Comparison of ENCODE assay signal across 11 cellular contexts in genomic region chr20:1334761-1335160, GRCh38. TPM values are rescaled to one million over a fixed set of nuclear protein-coding genes. Genes with fewer than 3 reads are reported as not detected.
DNase-seq lines count a peak whose midpoint lies in the region; ATAC-seq, FAIRE-seq and TF ChIP-seq lines count a peak whose summit lies in the region.
"Had no signal": no experiment of that assay in that cellular context is flagged by ENCODE, and none has a peak within 500 bp of the region (broad histone marks: within the 10 kb centered on the region; RNA-seq: fewer than 3 reads in every experiment).

No MANE protein-coding gene starts in this region.

- peak; percentile 70 to 72 for ATAC-seq in A549
- 0 out of 2 replicates have a peak, but pooled peaks have one; percentile 9 for ATAC-seq in PC-3
- ATAC-seq in esophagus mucosa, result peak; percentile 51
- ATAC-seq in GM18505 (IDR thresholded peaks at IDR 0.05; ENCODE audit: unreplicated experiment), result no peak
- ATAC-seq: left lung had no signal

- CTCF ChIA-PET in A549 (lab: Yijun Ruan, JAX) (interaction anchor here (1.0 to 1.8 kb wide), 4 partner anchors 9 to 169 kb away, joined by 3 to 7 read pairs (median 5); no protein-coding TSS in a partner anchor), PC-3 (lab: Charles Lee) (interaction anchor here (0.7 kb wide), 1 partner anchor 102 kb away, joined by 12 read pairs; no protein-coding TSS in a partner anchor)

- peaks cover 46% of the 10 kb centered on the region for H3K79me2 ChIP-seq in PC-3 (ENCODE audit: low read length)

- TF ChIP-seq POLR2A in A549 (IDR thresholded peaks at IDR 0.05; ENCODE audit: low read length) (no peak), GM18505 (IDR thresholded peaks at IDR 0.05; ENCODE audit: borderline replicate concordance, extremely low read depth, insufficient read depth, insufficient read length) (no peak)

- TF ChIP-seq RAD21 in A549 (conservative IDR thresholded peaks at IDR 0.05 in 1 of 2, IDR thresholded peaks at IDR 0.05 in 1 of 2), result no peak

- DNase-seq in A549 (ENCODE audit: low read depth in 1 of 2, low spot score in 1 of 2) (peak in 1 of 2 experiments; percentile 49), PC-3 (no peak), GM10266 (ENCODE audit: extremely low spot score) (no peak), NCI-H2227 (lab: John Stamatoyannopoulos, UW; ENCODE audit: unreplicated experiment) (no peak), SHP77 (lab: John Stamatoyannopoulos, UW) (no peak)
- DNase-seq: Caco-2, left lung, NCI-H524 had no signal

- H3F3A ChIP-seq in PC-3 (ENCODE audit: low read length, unreplicated experiment), result no peaks in the 10 kb centered on the region

- no TSS peak for BruUV-seq in PC-3 (replicated peaks; lab: Mats Ljungman, UMichigan)

- intact Hi-C loops in PC-3 (cut with micrococcal nuclease), result no loop called here

- no peak overlapping the region for H3K9ac ChIP-seq in PC-3 (ENCODE audit: low read length)

- WGBS in A549 (ENCODE audit: missing lambda C conversion rate), result 35% methylated on average over 2 of the region's 3 CpGs

- POLR2A ChIA-PET in A549 (lab: Yijun Ruan, JAX), result no interaction called here
- POLR2A ChIA-PET in PC-3 (lab: Charles Lee; ENCODE audit: unreplicated experiment), result no interaction called here

- no peaks in the 10 kb centered on the region for H3K9me3 ChIP-seq in A549
- no peaks in the 10 kb centered on the region for H3K9me3 ChIP-seq in PC-3 (ENCODE audit: low read length)
- H3K9me3 ChIP-seq: Caco-2, left lung had no signal

- H3K36me3 ChIP-seq in PC-3 (ENCODE audit: low read depth, low read length), result peaks cover 12% of the 10 kb centered on the region
- H3K36me3 ChIP-seq: left lung had no signal

- H3K9me2 ChIP-seq in PC-3 (replicated peaks; ENCODE audit: low read length), result no peaks in the 10 kb centered on the region

- no peak for TF ChIP-seq EP300 in A549 (IDR thresholded peaks at IDR 0.05)

- no peaks in the 10 kb centered on the region for H3K27me3 ChIP-seq in PC-3 (ENCODE audit: low read length)
- H3K27me3 ChIP-seq: left lung had no signal

- H2AFZ ChIP-seq in PC-3 (ENCODE audit: low read length), result no peak overlapping the region

- no peaks in the 10 kb centered on the region for H4K20me1 ChIP-seq in PC-3 (ENCODE audit: low read length)

- peak; percentile 67 for FAIRE-seq in A549 (lab: Jason Lieb, UNC)

- no peak overlapping the region for H3K4me3 ChIP-seq in A549
- H3K4me3 ChIP-seq in PC-3 (ENCODE audit: low read length), result no peak overlapping the region
- H3K4me3 ChIP-seq: left lung had no signal

- TF ChIP-seq CTCF in A549 (IDR thresholded peaks at IDR 0.05) (peak; percentile 15; the same call in 1 of the 3 replicates), GM12872 (IDR thresholded peaks at IDR 0.05; ENCODE audit: insufficient read depth, low read depth, low read length) (0 out of 3 replicates have a peak, but pooled peaks have one; percentile 15), PC-3 (conservative IDR thresholded peaks at IDR 0.05; ENCODE audit: low read depth, low read length) (peak; percentile 34), GM10266 (IDR thresholded peaks at IDR 0.05; ENCODE audit: control insufficient read depth, insufficient read depth, low read depth, missing control alignments) (no peak)

- H3K4me2 ChIP-seq in A549 (no peak overlapping the region), PC-3 (ENCODE audit: low read length) (no peak overlapping the region)

- H3K4me1 ChIP-seq in A549, result peaks cover 5% of the 10 kb centered on the region; the same call in 2 of the 3 replicates
- peaks cover 23% of the 10 kb centered on the region for H3K4me1 ChIP-seq in PC-3 (ENCODE audit: insufficient read depth, low read length)

- H3K27ac ChIP-seq in A549 (no peak overlapping the region), PC-3 (ENCODE audit: low read length) (no peak overlapping the region)
- H3K27ac ChIP-seq: left lung had no signal

TF ChIP-seq in A549, 52 proteins besides CTCF, POLR2A, EP300 and RAD21:
- TF ChIP-seq BHLHE40 (IDR thresholded peaks at IDR 0.05; ENCODE audit: low read depth, low read length) (no peak), CEBPB (IDR thresholded peaks at IDR 0.05) (peak; percentile 19 to 44; a peak in 1 of 4 replicates)

RNA-seq across cellular contexts. Expression of gene SDCBP2, which starts 5.8 kb away (rescaled TPM):
- polyA plus RNA-seq in A549 (2011; rRNA removed) (0.53 and 0.58 TPM in 2 replicates), A549 (2017; fragmentation: RNase III; extraction: RNeasy Plus Mini Kit Qiagen cat#74134 plus additional on column Dnase treatment) (0.35 to 0.51 TPM (median 0.39 TPM) in 3 replicates)
- 0.40 and 0.47 TPM in 2 replicates for polyA plus RNA-seq in A549 (2012; cell fraction: cytosol; rRNA removed)
- 0.84 and 1.4 TPM in 2 replicates for polyA plus RNA-seq in A549 (2012; cell fraction: nucleus; rRNA removed)
- 0.34 TPM in 1 of 2 replicates, not detected in the other for polyA minus RNA-seq in A549 (2011; rRNA and poly(A)+ RNA removed)
- total RNA-seq in PC-3 (2014; rRNA removed) (14.4 and 25.5 TPM in 2 replicates), esophagus mucosa (107 TPM)

RNA-seq across cellular contexts. Expression of gene FKBP1A, which starts 58.1 kb away (rescaled TPM):
- 535 and 848 TPM in 2 replicates for polyA plus RNA-seq in A549 (2011; rRNA removed)
- polyA plus RNA-seq in A549 (2012; cell fraction: cytosol; rRNA removed), result 405 and 481 TPM in 2 replicates
- polyA plus RNA-seq in A549 (2012; cell fraction: nucleus; rRNA removed), result 108 and 284 TPM in 2 replicates
- polyA plus RNA-seq in A549 (2017; fragmentation: RNase III; extraction: RNeasy Plus Mini Kit Qiagen cat#74134 plus additional on column Dnase treatment), result 375 to 385 TPM (median 377 TPM) in 3 replicates
- polyA minus RNA-seq in A549 (2011; rRNA and poly(A)+ RNA removed), result 309 and 380 TPM in 2 replicates
- total RNA-seq in PC-3 (2014; rRNA removed), result 178 and 198 TPM in 2 replicates
- total RNA-seq in esophagus mucosa, result 164 TPM
